Comparison of ENCODE assay signal across 8 cellular contexts in genomic region chr1:204151562-204152309, GRCh38. TPM values are rescaled to one million over a fixed set of nuclear protein-coding genes. Genes with fewer than 3 reads are reported as not detected.
DNase-seq lines count a peak whose midpoint lies in the region; ATAC-seq and TF ChIP-seq lines count a peak whose summit lies in the region.

Gene ETNK2 (minus strand): TSS chr1:204152044. CDS start chr1:204151852, 192 bp downstream.

- H3K36me3 Mint-ChIP-seq in WTC11 = no peaks in the 10 kb centered on the region

- no peaks in the 10 kb centered on the region for H3K79me2 ChIP-seq in MM.1S (ENCODE audit: low read length)

- H3K27me3 Mint-ChIP-seq in WTC11 (ENCODE audit: low read depth) = peaks cover 29% of the 10 kb centered on the region

- POLR2A ChIA-PET in WTC11 (lab: Charles Lee) = interaction anchor here (1.3 to 1.8 kb wide), 4 partner anchors 11 to 71 kb away, joined by 3 to 5 read pairs (median 4); no protein-coding TSS in a partner anchor

- peak within 1 kb of the TSS; percentile 8; the same call in 1 of the 2 replicates for H3K9ac ChIP-seq in MM.1S (ENCODE audit: low read length)

- no peaks in the 10 kb centered on the region for H3K9me2 ChIP-seq in MM.1S (replicated peaks; ENCODE audit: insufficient read depth, low read length)

- no peaks in the 10 kb centered on the region for H3K9me3 ChIP-seq in MM.1S (replicated peaks; ENCODE audit: insufficient read depth, low read length)

- H3F3A ChIP-seq in MM.1S (ENCODE audit: insufficient read depth, low read length) = no peaks in the 10 kb centered on the region

- H3K4me1 ChIP-seq in MM.1S (ENCODE audit: low read length) = no peaks in the 10 kb centered on the region

- TF ChIP-seq CTCF in MM.1S (IDR thresholded peaks at IDR 0.05; ENCODE audit: low read length) = no peak
- TF ChIP-seq CTCF in WTC11 (IDR thresholded peaks at IDR 0.05) = no peak

- CTCF ChIA-PET in WTC11 (lab: Charles Lee) = interaction anchor here (0.6 to 3.1 kb wide), 19 partner anchors 8 to 648 kb away, joined by 3 to 29 read pairs (median 4); partner anchors contain the start of gene GOLT1A

- DNase-seq in CMK (ENCODE audit: low read depth) (peak; percentile 36), MM.1S (peak; percentile 28), WTC11 (ENCODE audit: low spot score) (peak; percentile 66), cerebellum (ENCODE audit: low spot score) (peak; percentile 22), DMS114 treated with DMSO at 0.1 percent for 48 hours (lab: John Stamatoyannopoulos, UW; ENCODE audit: unreplicated experiment) (no peak)
- peak; percentile 28 for DNase-seq in stimulated activated CD4-positive, alpha-beta T cell treated with anti-CD3 and anti-CD28 coated beads, Interleukin-1b, Interleukin-23, amount 100 ng/mL, for 48 hours

- H3K4me1 Mint-ChIP-seq in WTC11 = peaks cover 39% of the 10 kb centered on the region

- H3K27me3 ChIP-seq in MM.1S (replicated peaks; ENCODE audit: insufficient read depth, low read length) (peaks cover 40% of the 10 kb centered on the region), layer of hippocampus (ENCODE audit: control insufficient read depth, insufficient read depth, low read length) (no peaks in the 10 kb centered on the region)

- H4K20me1 ChIP-seq in MM.1S (ENCODE audit: insufficient read depth, low read length) = no peaks in the 10 kb centered on the region

- H3K36me3 ChIP-seq in MM.1S (replicated peaks; ENCODE audit: insufficient read depth, low read length) = no peaks in the 10 kb centered on the region

- H2AFZ ChIP-seq in MM.1S (ENCODE audit: low read length) = peak within 1 kb of the TSS; percentile 81

- ATAC-seq in WTC11 (peak; percentile 29), GM21723 (IDR thresholded peaks at IDR 0.05; ENCODE audit: unreplicated experiment) (no peak)

- peak within 1 kb of the TSS; percentile 58; the same call in 1 of the 2 replicates for H3K4me3 ChIP-seq in MM.1S (ENCODE audit: low read length)

- H3K4me3 Mint-ChIP-seq in WTC11 = peak within 1 kb of the TSS; percentile 73

- H3K27ac ChIP-seq in MM.1S (ENCODE audit: low read length) (no peak within 1 kb of the TSS), layer of hippocampus (ENCODE audit: low read depth, low read length) (peak within 1 kb of the TSS; percentile 30)

- peak within 1 kb of the TSS; percentile 90 for H3K4me2 ChIP-seq in MM.1S (ENCODE audit: low read depth, low read length)

- no peaks in the 10 kb centered on the region for H3K9me3 Mint-ChIP-seq in WTC11

- no peak within 1 kb of the TSS for H3K27ac Mint-ChIP-seq in WTC11

TF ChIP-seq in WTC11, 78 proteins besides CTCF, POLR2A, EP300 and RAD21 (continues in another document):
- no peak for TF ChIP-seq SMAD4 (CRISPR knock-in tag; IDR thresholded peaks at IDR 0.05)
- TF ChIP-seq ZNF396 (CRISPR knock-in tag; IDR thresholded peaks at IDR 0.05; ENCODE audit: borderline replicate concordance) = no peak
- no peak for TF ChIP-seq RORB (CRISPR knock-in tag; IDR thresholded peaks at IDR 0.05)
- TF ChIP-seq ZNF512 (CRISPR knock-in tag; IDR thresholded peaks at IDR 0.05; ENCODE audit: borderline replicate concordance) = no peak
- TF ChIP-seq ELF4 (CRISPR knock-in tag; IDR thresholded peaks at IDR 0.05; ENCODE audit: low read depth) = no peak
- no peak for TF ChIP-seq ZNF671 (CRISPR knock-in tag; IDR thresholded peaks at IDR 0.05)
- TF ChIP-seq TP53 (CRISPR knock-in tag; IDR thresholded peaks at IDR 0.05) = no peak
- no peak for TF ChIP-seq ERG (CRISPR knock-in tag; IDR thresholded peaks at IDR 0.05)
- TF ChIP-seq JUN (CRISPR knock-in tag; IDR thresholded peaks at IDR 0.05) = no peak
- 0 out of 2 replicates have a peak, but pooled peaks have one; percentile 10 for TF ChIP-seq NR3C1 (CRISPR knock-in tag; conservative IDR thresholded peaks at IDR 0.05; ENCODE audit: low read depth)
- no peak for TF ChIP-seq USF1 (CRISPR knock-in tag; IDR thresholded peaks at IDR 0.05)
- TF ChIP-seq KAT7 (CRISPR knock-in tag; IDR thresholded peaks at IDR 0.05; ENCODE audit: borderline replicate concordance) = no peak
- no peak for TF ChIP-seq SMAD3 (CRISPR knock-in tag; IDR thresholded peaks at IDR 0.05; ENCODE audit: borderline replicate concordance)
- no peak for TF ChIP-seq MYBL2 (CRISPR knock-in tag; IDR thresholded peaks at IDR 0.05)
- TF ChIP-seq FOXK1 (CRISPR knock-in tag; IDR thresholded peaks at IDR 0.05) = no peak
- no peak for TF ChIP-seq ZNF219 (CRISPR knock-in tag; IDR thresholded peaks at IDR 0.05; ENCODE audit: borderline replicate concordance)
- TF ChIP-seq CBFB (CRISPR knock-in tag; IDR thresholded peaks at IDR 0.05; ENCODE audit: low read depth) = no peak
- TF ChIP-seq PREB (CRISPR knock-in tag; IDR thresholded peaks at IDR 0.05; ENCODE audit: borderline replicate concordance) = no peak
- TF ChIP-seq ZBTB43 (CRISPR knock-in tag; IDR thresholded peaks at IDR 0.05) = no peak
- no peak for TF ChIP-seq ZNF425 (CRISPR knock-in tag; conservative IDR thresholded peaks at IDR 0.05)
- no peak for TF ChIP-seq MAX (CRISPR knock-in tag; IDR thresholded peaks at IDR 0.05)
- no peak for TF ChIP-seq HMGA2 (CRISPR knock-in tag; IDR thresholded peaks at IDR 0.05)

RNA-seq across cellular contexts. Expression of gene ETNK2, which starts in this region (rescaled TPM):
- 18.3 to 20.2 TPM (median 19.7 TPM) in 3 replicates for total RNA-seq in WTC11 (2021)
- total RNA-seq in cerebellum = 14.6 TPM
